In genomic region chr3:9676780-9677179, GRCh38 we compare ENCODE assay signal across 28 cellular contexts. TPM values are rescaled to one million over a fixed set of nuclear protein-coding genes. Genes with fewer than 3 reads are reported as not detected.
A peak's percentile ranks its signal among the peaks of the same experiment; 100 is the strongest.
DNase-seq lines count a peak whose midpoint lies in the region; ATAC-seq and TF ChIP-seq lines count a peak whose summit lies in the region.
"Had no signal": no experiment of that assay in that cellular context is flagged by ENCODE, and none has a peak within 500 bp of the region (broad histone marks: within the 10 kb centered on the region; RNA-seq: fewer than 3 reads in every experiment).

No MANE protein-coding gene starts in this region.

- H3K36me3 ChIP-seq in H7 (replicated peaks; ENCODE audit: control insufficient read depth, insufficient read depth, low read length): peaks cover 32% of the 10 kb centered on the region

- no peak overlapping the region for H3K4me3 Mint-ChIP-seq in activated CD8-positive, alpha-beta T cell treated with anti-CD3 and anti-CD28 coated beads for 36 hours
- H3K4me3 Mint-ChIP-seq: activated CD4-positive, alpha-beta memory T cell treated with anti-CD3 and anti-CD28 coated beads, Interleukin-2, amount 10 ng/mL, durations not matched to agents 7 days and 5 days; CD4-positive, alpha-beta T cell; stimulated activated memory B cell treated with anti-CD40 and anti-IgM and Interleukin-4, amounts not matched to agents 10 μg/mL and 1 μg/mL and 100 μg/mL, for 72 hours had no signal

- no peak overlapping the region for H3K4me3 ChIP-seq in dorsolateral prefrontal cortex
- H3K4me3 ChIP-seq in H7 (ENCODE audit: insufficient read depth, low read depth, low read length): no peak overlapping the region
- H3K4me3 ChIP-seq: gastrocnemius medialis, lung had no signal

- no peaks in the 10 kb centered on the region for H3K4me1 Mint-ChIP-seq in activated CD8-positive, alpha-beta T cell treated with anti-CD3 and anti-CD28 coated beads for 36 hours (ENCODE audit: low read depth)
- H3K4me1 Mint-ChIP-seq: activated CD4-positive, alpha-beta memory T cell treated with anti-CD3 and anti-CD28 coated beads, Interleukin-2, amount 10 ng/mL, durations not matched to agents 7 days and 5 days; stimulated activated memory B cell treated with anti-CD40 and anti-IgM and Interleukin-4, amounts not matched to agents 10 μg/mL and 1 μg/mL and 100 μg/mL, for 72 hours had no signal

- CTCF ChIA-PET in activated CD8-positive, alpha-beta T cell treated with anti-CD3 and anti-CD28 coated beads for 36 hours (lab: Charles Lee): no interaction called here

- no peak for TF ChIP-seq CTCF in dorsolateral prefrontal cortex (IDR thresholded peaks at IDR 0.05 in 54 of 56, conservative IDR thresholded peaks at IDR 0.05 in 2 of 56; ENCODE audit: low read depth in 1 of 56, partially characterized antibody in 56 of 56)
- TF ChIP-seq CTCF in activated CD8-positive, alpha-beta T cell treated with anti-CD3 and anti-CD28 coated beads for 36 hours (IDR thresholded peaks at IDR 0.05): no peak

- H3K27me3 ChIP-seq in dorsolateral prefrontal cortex: no peaks in the 10 kb centered on the region
- no peaks in the 10 kb centered on the region for H3K27me3 ChIP-seq in H7 (ENCODE audit: control insufficient read depth, insufficient read depth, low read length)
- H3K27me3 ChIP-seq: gastrocnemius medialis had no signal

- intact Hi-C loops in dorsolateral prefrontal cortex (cut with DNase I): no loop called here
- intact Hi-C loops in activated CD8-positive, alpha-beta T cell treated with anti-CD3 and anti-CD28 coated beads for 36 hours (cut with micrococcal nuclease): no loop called here

- POLR2A ChIA-PET in activated CD8-positive, alpha-beta T cell treated with anti-CD3 and anti-CD28 coated beads for 36 hours (lab: Charles Lee): interaction anchor here (1.6 kb wide), 1 partner anchor 10 kb away, joined by 3 read pairs; no protein-coding TSS in a partner anchor

- DNase-seq in AG08396 (ENCODE audit: low spot score): peak; percentile 32
- DNase-seq in M059J (ENCODE audit: low read depth): peak; percentile 11
- DNase-seq in dorsolateral prefrontal cortex: no peak
- peak; percentile 22 for DNase-seq in medulla oblongata (ENCODE audit: extremely low spot score)
- DNase-seq in activated CD8-positive, alpha-beta T cell treated with anti-CD3 and anti-CD28 coated beads for 36 hours: no peak
- no peak for DNase-seq in H7
- no peak for DNase-seq in NCI-H446 (lab: John Stamatoyannopoulos, UW)
- no peak for DNase-seq in activated naive CD4-positive, alpha-beta T cell (lab: John Stamatoyannopoulos, UW)
- DNase-seq: activated CD4-positive, alpha-beta memory T cell treated with anti-CD3 and anti-CD28 coated beads, Interleukin-2, amount 10 ng/mL, durations not matched to agents 7 days and 5 days; activated CD4-positive, CD25-positive, alpha-beta regulatory T cell; activated T-cell treated with anti-CD3 and anti-CD28 coated beads for 4 hours; amniotic stem cell; CD4-positive, alpha-beta T cell; central memory CD4-positive, alpha-beta T cell; gastrocnemius medialis; islet precursor cell; KG1; MV-4-11; NCI-H1694; NCI-H2171 treated with DMSO at 0.1 percent for 48 hours; NCI-H526; small intestine; T1000 had no signal

- H3K27ac ChIP-seq in dorsolateral prefrontal cortex: peak overlapping the region in 53 of 59 donors; percentile 3 to 89 (median 70)
- H3K27ac ChIP-seq: gastrocnemius medialis had no signal

- ATAC-seq in activated CD8-positive, alpha-beta T cell treated with anti-CD3 and anti-CD28 coated beads for 36 hours: no peak
- ATAC-seq: gastrocnemius medialis; SK-N-SH treated with all-trans-retinoic acid at 6 μM for 48 hours; stimulated activated memory B cell treated with anti-CD40 and anti-IgM and Interleukin-4, amounts not matched to agents 10 μg/mL and 1 μg/mL and 100 μg/mL, for 72 hours had no signal

- H3K27me3 Mint-ChIP-seq in activated CD8-positive, alpha-beta T cell treated with anti-CD3 and anti-CD28 coated beads for 36 hours: no peaks in the 10 kb centered on the region
- H3K27me3 Mint-ChIP-seq: activated CD4-positive, alpha-beta memory T cell treated with anti-CD3 and anti-CD28 coated beads, Interleukin-2, amount 10 ng/mL, durations not matched to agents 7 days and 5 days; CD4-positive, alpha-beta T cell; stimulated activated memory B cell treated with anti-CD40 and anti-IgM and Interleukin-4, amounts not matched to agents 10 μg/mL and 1 μg/mL and 100 μg/mL, for 72 hours had no signal

- no peaks in the 10 kb centered on the region for H3K9me3 Mint-ChIP-seq in activated CD8-positive, alpha-beta T cell treated with anti-CD3 and anti-CD28 coated beads for 36 hours
- H3K9me3 Mint-ChIP-seq: activated CD4-positive, alpha-beta memory T cell treated with anti-CD3 and anti-CD28 coated beads, Interleukin-2, amount 10 ng/mL, durations not matched to agents 7 days and 5 days; CD4-positive, alpha-beta T cell; stimulated activated memory B cell treated with anti-CD40 and anti-IgM and Interleukin-4, amounts not matched to agents 10 μg/mL and 1 μg/mL and 100 μg/mL, for 72 hours had no signal

- peaks cover 38% of the 10 kb centered on the region for H3K36me3 Mint-ChIP-seq in activated CD8-positive, alpha-beta T cell treated with anti-CD3 and anti-CD28 coated beads for 36 hours (ENCODE audit: low read depth)

- no peak overlapping the region for H3K27ac Mint-ChIP-seq in activated CD8-positive, alpha-beta T cell treated with anti-CD3 and anti-CD28 coated beads for 36 hours
- H3K27ac Mint-ChIP-seq: activated CD4-positive, alpha-beta memory T cell treated with anti-CD3 and anti-CD28 coated beads, Interleukin-2, amount 10 ng/mL, durations not matched to agents 7 days and 5 days; CD4-positive, alpha-beta T cell; stimulated activated memory B cell treated with anti-CD40 and anti-IgM and Interleukin-4, amounts not matched to agents 10 μg/mL and 1 μg/mL and 100 μg/mL, for 72 hours had no signal

RNA-seq across cellular contexts. Expression of gene CPNE9, which starts 26.9 kb away (rescaled TPM):
- not detected in 2 replicates for total RNA-seq in M059J (2014; rRNA removed; shearing (Covaris generic))
- total RNA-seq in dorsolateral prefrontal cortex: 10 to 100 TPM in 118 of 120 experiments, 1 to 10 TPM in 2; 9.3 to 46.6 (median 24.9) TPM
- not detected for total RNA-seq in activated CD8-positive, alpha-beta T cell treated with anti-CD3 and anti-CD28 coated beads for 36 hours
- total RNA-seq in H7 (2014; rRNA removed; shearing (Covaris generic)): 0.18 and 0.38 TPM in 2 replicates
- total RNA-seq: gastrocnemius medialis, myocyte, pulmonary artery endothelial cell had no signal

RNA-seq across cellular contexts. Expression of gene MTMR14, which starts 27.5 kb away (rescaled TPM):
- total RNA-seq in M059J (2014; rRNA removed; shearing (Covaris generic)): 14.6 and 17.3 TPM in 2 replicates
- 10 to 100 TPM; 17.9 to 36.1 (median 28.7) TPM for total RNA-seq in dorsolateral prefrontal cortex
- total RNA-seq in activated CD8-positive, alpha-beta T cell treated with anti-CD3 and anti-CD28 coated beads for 36 hours: 10 to 100 TPM; 27.9 to 33.4 TPM
- total RNA-seq in H7 (2014; rRNA removed; shearing (Covaris generic)): 42.9 and 53.4 TPM in 2 replicates

RNA-seq across cellular contexts. Expression of gene BRPF1, which starts 54.8 kb away (rescaled TPM):
- 10.1 and 14.0 TPM in 2 replicates for total RNA-seq in M059J (2014; rRNA removed; shearing (Covaris generic))
- total RNA-seq in dorsolateral prefrontal cortex: 10 to 100 TPM; 10.7 to 25.9 (median 16.3) TPM
- total RNA-seq in activated CD8-positive, alpha-beta T cell treated with anti-CD3 and anti-CD28 coated beads for 36 hours: 10 to 100 TPM; 28.2 to 32.3 TPM
- 21.1 and 24.0 TPM in 2 replicates for total RNA-seq in H7 (2014; rRNA removed; shearing (Covaris generic))

Comparison
In these comparisons a context has a peak if more than half of its experiments do, and no peak if none do; other contexts are left out.
1. DNase-seq: peak in AG08396 (single experiment), M059J (single experiment) and medulla oblongata (single experiment); none in dorsolateral prefrontal cortex (0 of 10), activated CD8-positive, alpha-beta T cell treated with anti-CD3 and anti-CD28 coated beads for 36 hours (single experiment), H7 (single experiment), NCI-H446 (0 of 2) and activated naive CD4-positive, alpha-beta T cell (0 of 4).